1 cellular context compared by ENCODE assay signal in genomic region chr17:50081757-50082156, GRCh38.
TF ChIP-seq lines count a peak whose summit lies in the region.

No MANE protein-coding gene starts in this region.

TF ChIP-seq in endothelial cell of umbilical vein, 7 proteins besides CTCF, POLR2A, EP300 and RAD21:
- TF ChIP-seq JUN (IDR thresholded peaks at IDR 0.05; ENCODE audit: borderline replicate concordance, insufficient read depth, insufficient read length, low read depth): peak; percentile 17
- TF ChIP-seq EZH2 (IDR thresholded peaks at IDR 0.05; ENCODE audit: borderline replicate concordance, low read depth, low read length, severe bottlenecking): no peak
TF ChIP-seq in endothelial cell of umbilical vein: peak in this region for 1.
